ENCODE assay signal across 17 cellular contexts in genomic region chr1:101105877-101106276, GRCh38.
DNase-seq lines count a peak whose midpoint lies in the region; ATAC-seq and TF ChIP-seq lines count a peak whose summit lies in the region.
"Had no signal": no experiment of that assay in that cellular context is flagged by ENCODE, and none has a peak within 500 bp of the region (broad histone marks: within the 10 kb centered on the region; RNA-seq: fewer than 3 reads in every experiment).

No MANE protein-coding gene starts in this region.

- H3K36me3 Mint-ChIP-seq in CD14-positive monocyte, result peaks cover 0 to 2% of the 10 kb centered on the region in 2 donors
- H3K36me3 Mint-ChIP-seq: natural killer cell treated with Interleukin-12 subunit alpha and Interleukin-12 subunit beta and Interleukin-15 and Interleukin-18, amount 100 ng/mL, for 72 hours had no signal

- no peaks in the 10 kb centered on the region for H3K4me1 Mint-ChIP-seq in CD14-positive monocyte

- no peaks in the 10 kb centered on the region for H4K20me1 ChIP-seq in fibroblast of lung (ENCODE audit: control insufficient read depth, extremely low read depth, insufficient read depth, low read length)

- H3K79me2 ChIP-seq in fibroblast of lung (ENCODE audit: control insufficient read depth, insufficient read depth, low read length), result no peaks in the 10 kb centered on the region

- H3K9me3 ChIP-seq in fibroblast of lung (ENCODE audit: control insufficient read depth, insufficient read depth, low read depth, low read length) (no peaks in the 10 kb centered on the region), lower lobe of right lung (no peaks in the 10 kb centered on the region)
- H3K9me3 ChIP-seq: gastrocnemius medialis, stomach, uterus had no signal

- no peak overlapping the region for H3K4me3 Mint-ChIP-seq in CD14-positive monocyte
- H3K4me3 Mint-ChIP-seq: activated T-cell treated with anti-CD3 and anti-CD28 coated beads, Interleukin-2, amount 50 U/mL, for 4 hours; CD4-positive, alpha-beta memory T cell; natural killer cell treated with Interleukin-12 subunit alpha and Interleukin-12 subunit beta and Interleukin-15 and Interleukin-18, amount 100 ng/mL, for 72 hours had no signal

- peak; percentile 17 for DNase-seq in AG08396 (ENCODE audit: low spot score)
- DNase-seq in LHCN-M2 (ENCODE audit: low read depth), result peak; percentile 50
- peak; percentile 60 to 71 for DNase-seq in fibroblast of lung (ENCODE audit: low read depth in 2 of 2)
- DNase-seq in lower lobe of right lung, result no peak
- no peak for DNase-seq in stimulated activated CD4-positive, alpha-beta T cell treated with anti-CD3 and anti-CD28 coated beads, Interleukin-2, amount 100 ng/mL, for 24 hours
- DNase-seq in nucleus accumbens (lab: John Stamatoyannopoulos, UW), result no peak
- DNase-seq in CD14-positive monocyte (ENCODE audit: low spot score), result no peak
- DNase-seq: activated CD4-positive, alpha-beta T cell treated with anti-CD3 and anti-CD28 coated beads, Interleukin-2, amount 50 U/mL, for 48 hours; activated T-cell treated with anti-CD3 and anti-CD28 coated beads, Interleukin-2, amount 50 U/mL, for 4 hours; CD4-positive, alpha-beta memory T cell; gastrocnemius medialis; NCI-H187 treated with DMSO at 0.1 percent for 48 hours; NCI-H345; stomach; uterus had no signal

- H3K36me3 ChIP-seq in fibroblast of lung (ENCODE audit: control insufficient read depth, insufficient read depth, low read length) (no peaks in the 10 kb centered on the region), lower lobe of right lung (no peaks in the 10 kb centered on the region)
- H3K36me3 ChIP-seq: gastrocnemius medialis, stomach, uterus had no signal

- H3K27me3 Mint-ChIP-seq in CD14-positive monocyte (ENCODE audit: low read depth in 3 of 3), result no peaks in the 10 kb centered on the region
- H3K27me3 Mint-ChIP-seq: CD4-positive, alpha-beta memory T cell had no signal

- H3K27me3 ChIP-seq in fibroblast of lung (ENCODE audit: control insufficient read depth, insufficient read depth, low read length) (no peaks in the 10 kb centered on the region), lower lobe of right lung (ENCODE audit: low read depth) (no peaks in the 10 kb centered on the region)
- H3K27me3 ChIP-seq: gastrocnemius medialis, stomach, uterus had no signal

- ATAC-seq in lower lobe of right lung (peak; percentile 16 to 46), GM21576 (IDR thresholded peaks at IDR 0.05; ENCODE audit: unreplicated experiment) (no peak)
- ATAC-seq: activated T-cell treated with anti-CD3 and anti-CD28 coated beads, Interleukin-2, amount 50 U/mL, for 4 hours; natural killer cell treated with Interleukin-12 subunit alpha and Interleukin-12 subunit beta and Interleukin-15 and Interleukin-18, amount 100 ng/mL, for 72 hours had no signal

- H3K27ac ChIP-seq in fibroblast of lung (ENCODE audit: insufficient read depth, low read length) (no peak overlapping the region), lower lobe of right lung (no peak overlapping the region)
- H3K27ac ChIP-seq: gastrocnemius medialis, stomach, uterus had no signal

- no peak overlapping the region for H3K27ac Mint-ChIP-seq in CD14-positive monocyte
- H3K27ac Mint-ChIP-seq: natural killer cell treated with Interleukin-12 subunit alpha and Interleukin-12 subunit beta and Interleukin-15 and Interleukin-18, amount 100 ng/mL, for 72 hours had no signal

- H3K4me2 ChIP-seq in fibroblast of lung (ENCODE audit: extremely low read depth, insufficient read depth, low read length), result no peak overlapping the region

- no peak overlapping the region for H3K9ac ChIP-seq in fibroblast of lung (ENCODE audit: insufficient read depth, low read length)

- no peaks in the 10 kb centered on the region for H3K4me1 ChIP-seq in fibroblast of lung (ENCODE audit: control insufficient read depth, extremely low read depth, insufficient read depth, low read length)
- H3K4me1 ChIP-seq in lower lobe of right lung, result peaks cover 5% of the 10 kb centered on the region
- H3K4me1 ChIP-seq: uterus had no signal

- no peak for TF ChIP-seq CTCF in fibroblast of lung (conservative IDR thresholded peaks at IDR 0.05 in 1 of 2, IDR thresholded peaks at IDR 0.05 in 1 of 2; ENCODE audit: low read depth in 1 of 2, low read length in 2 of 2)
- TF ChIP-seq CTCF in lower lobe of right lung (IDR thresholded peaks at IDR 0.05), result no peak
- TF ChIP-seq CTCF in CD14-positive monocyte (IDR thresholded peaks at IDR 0.05), result no peak

- no peak overlapping the region for H2AFZ ChIP-seq in fibroblast of lung (ENCODE audit: low read length)

- peaks cover 0 to 1% (median 0%) of the 10 kb centered on the region in 7 donors for H3K9me3 Mint-ChIP-seq in CD14-positive monocyte
- H3K9me3 Mint-ChIP-seq: activated T-cell treated with anti-CD3 and anti-CD28 coated beads, Interleukin-2, amount 50 U/mL, for 4 hours; natural killer cell treated with Interleukin-12 subunit alpha and Interleukin-12 subunit beta and Interleukin-15 and Interleukin-18, amount 100 ng/mL, for 72 hours had no signal

- intact Hi-C loops in lower lobe of right lung (cut with DNase I), result no loop called here
- intact Hi-C loops in CD14-positive monocyte (cut with micrococcal nuclease), result no loop called here

- no peak overlapping the region for H3K4me3 ChIP-seq in fibroblast of lung (replicated peaks in 1 of 4; ENCODE audit: control extremely low read depth in 1 of 4, insufficient read depth in 1 of 4, low read depth in 3 of 4, low read length in 4 of 4)
- H3K4me3 ChIP-seq in lower lobe of right lung, result no peak overlapping the region
- H3K4me3 ChIP-seq: gastrocnemius medialis, stomach, uterus had no signal

Comparison
In these comparisons a context has a peak if more than half of its experiments do, and no peak if none do; other contexts are left out.
1. DNase-seq: peak in AG08396 (single experiment), LHCN-M2 (single experiment) and fibroblast of lung (2 of 2); none in lower lobe of right lung (single experiment), stimulated activated CD4-positive, alpha-beta T cell treated with anti-CD3 and anti-CD28 coated beads, Interleukin-2, amount 100 ng/mL, for 24 hours (0 of 2), nucleus accumbens (0 of 56) and CD14-positive monocyte (single experiment).